Comparison of ENCODE assay signal across 19 cellular contexts in genomic region chr7:42736931-42737330, GRCh38.
DNase-seq lines count a peak whose midpoint lies in the region; ATAC-seq and TF ChIP-seq lines count a peak whose summit lies in the region.
"Had no signal": no experiment of that assay in that cellular context is flagged by ENCODE, and none has a peak within 500 bp of the region (broad histone marks: within the 10 kb centered on the region; RNA-seq: fewer than 3 reads in every experiment).

No MANE protein-coding gene starts in this region.

- no peaks in the 10 kb centered on the region for H3K36me3 ChIP-seq in Caco-2 (ENCODE audit: control insufficient read depth, insufficient read depth, low read length)
- H3K36me3 ChIP-seq: sigmoid colon, thoracic aorta had no signal

- H3K9me3 ChIP-seq in Caco-2 = no peaks in the 10 kb centered on the region
- H3K9me3 ChIP-seq: sigmoid colon, thoracic aorta had no signal

- TF ChIP-seq CTCF in Caco-2 (IDR thresholded peaks at IDR 0.05; ENCODE audit: insufficient read depth in 1 of 2, low read depth in 1 of 2, low read length in 1 of 2, severe bottlenecking in 1 of 2, unreplicated experiment in 1 of 2) = peak in 1 of 2 experiments; percentile 30
- peak; percentile 20 for TF ChIP-seq CTCF in astrocyte of the cerebellum (IDR thresholded peaks at IDR 0.05; ENCODE audit: low read depth, low read length, missing control alignments)

- H3K27me3 Mint-ChIP-seq in Caco-2 (ENCODE audit: insufficient read depth, unreplicated experiment) = peaks cover 7% of the 10 kb centered on the region
- H3K27me3 Mint-ChIP-seq in activated T-cell treated with anti-CD3 and anti-CD28 coated beads, Interleukin-2, amount 50 U/mL, for 4 hours (ENCODE audit: low read depth) = peaks cover under 1% of the 10 kb centered on the region

- intact Hi-C loops in Caco-2 (cut with micrococcal nuclease; ENCODE audit: unreplicated experiment) = no loop called here

- H3K4me1 ChIP-seq in Caco-2 = no peaks in the 10 kb centered on the region
- H3K4me1 ChIP-seq: sigmoid colon had no signal

- no peak overlapping the region for H3K27ac Mint-ChIP-seq in Caco-2 (ENCODE audit: unreplicated experiment)
- H3K27ac Mint-ChIP-seq: activated naive CD4-positive, alpha-beta T cell treated with anti-CD3 and anti-CD28 coated beads for 36 hours had no signal

- no peak overlapping the region for H3K4me3 ChIP-seq in Caco-2 (ENCODE audit: low read depth, low read length)
- H3K4me3 ChIP-seq in astrocyte of the cerebellum (ENCODE audit: low read depth, low read length) = no peak overlapping the region
- H3K4me3 ChIP-seq: sigmoid colon, thoracic aorta had no signal

- POLR2A ChIA-PET in Caco-2 (lab: Charles Lee) = no interaction called here

- no TSS peak for BruUV-seq in Caco-2 (replicated peaks; lab: Mats Ljungman, UMichigan)

- CTCF ChIA-PET in Caco-2 (lab: Charles Lee) = interaction anchor here (0.7 to 0.9 kb wide), 4 partner anchors 18 to 140 kb away, joined by 3 to 5 read pairs (median 4); no protein-coding TSS in a partner anchor

- H3K36me3 Mint-ChIP-seq in Caco-2 (ENCODE audit: insufficient read depth, unreplicated experiment) = no peaks in the 10 kb centered on the region
- H3K36me3 Mint-ChIP-seq in activated T-cell treated with anti-CD3 and anti-CD28 coated beads, Interleukin-2, amount 50 U/mL, for 4 hours (ENCODE audit: insufficient read depth) = no peaks in the 10 kb centered on the region

- ATAC-seq in HG03097 (IDR thresholded peaks at IDR 0.05; ENCODE audit: low FRiP score, unreplicated experiment) = no peak
- ATAC-seq in activated T-cell treated with anti-CD3 and anti-CD28 coated beads, Interleukin-2, amount 50 U/mL, for 4 hours = no peak

- H3K9me3 Mint-ChIP-seq in Caco-2 (ENCODE audit: unreplicated experiment) = peaks cover 10% of the 10 kb centered on the region
- H3K9me3 Mint-ChIP-seq in activated T-cell treated with anti-CD3 and anti-CD28 coated beads, Interleukin-2, amount 50 U/mL, for 4 hours = no peaks in the 10 kb centered on the region
- H3K9me3 Mint-ChIP-seq: activated naive CD4-positive, alpha-beta T cell treated with anti-CD3 and anti-CD28 coated beads for 36 hours had no signal

- no peak overlapping the region for H3K4me3 Mint-ChIP-seq in Caco-2 (ENCODE audit: unreplicated experiment)
- no peak overlapping the region for H3K4me3 Mint-ChIP-seq in activated T-cell treated with anti-CD3 and anti-CD28 coated beads, Interleukin-2, amount 50 U/mL, for 4 hours
- H3K4me3 Mint-ChIP-seq: activated naive CD4-positive, alpha-beta T cell treated with anti-CD3 and anti-CD28 coated beads for 36 hours had no signal

- DNase-seq in Caco-2 (peak; percentile 36 to 48), HT-29 (ENCODE audit: low spot score) (peak; percentile 53), astrocyte of the cerebellum (ENCODE audit: low read depth) (no peak), iPS-NIHi11 (ENCODE audit: low spot score) (peak; percentile 59), NCI-H1436 (lab: John Stamatoyannopoulos, UW) (no peak), COR-L47 (lab: John Stamatoyannopoulos, UW) (no peak)
- no peak for DNase-seq in activated T-cell treated with anti-CD3 and anti-CD28 coated beads, Interleukin-2, amount 50 U/mL, for 4 hours
- DNase-seq: activated CD8-positive, alpha-beta memory T cell treated with anti-CD3 and anti-CD28 coated beads, Interleukin-2, amount 50 U/mL, for 4 hours; activated naive CD4-positive, alpha-beta T cell treated with anti-CD3 and anti-CD28 coated beads for 36 hours; DMS79; effector memory CD4-positive, alpha-beta T cell; NCI-H1105 treated with DMSO at 0.1 percent for 48 hours; NCI-H510A treated with DMSO at 0.1 percent for 48 hours; OCI-M1; sigmoid colon; stimulated activated CD8-positive, alpha-beta memory T cell treated with anti-CD3 and anti-CD28 coated beads, Interleukin-4, amount 100 ng/mL, for 48 hours; T-helper 1 cell had no signal

- in situ Hi-C loops in astrocyte of the cerebellum (cut with HindIII; ENCODE audit: low sequenced_read_pairs) = no loop called here

- no peaks in the 10 kb centered on the region for H3K27me3 ChIP-seq in Caco-2 (replicated peaks; ENCODE audit: control insufficient read depth, insufficient read depth, low read length)
- H3K27me3 ChIP-seq: sigmoid colon had no signal

- H3K4me1 Mint-ChIP-seq in Caco-2 (ENCODE audit: low read depth, unreplicated experiment) = no peaks in the 10 kb centered on the region
- H3K4me1 Mint-ChIP-seq in activated T-cell treated with anti-CD3 and anti-CD28 coated beads, Interleukin-2, amount 50 U/mL, for 4 hours (ENCODE audit: low read depth) = no peaks in the 10 kb centered on the region

Comparison
In these comparisons a context has a peak if more than half of its experiments do, and no peak if none do; other contexts are left out.
1. DNase-seq: peak in Caco-2 (2 of 2), HT-29 (single experiment) and iPS-NIHi11 (single experiment); none in astrocyte of the cerebellum (single experiment), NCI-H1436 (single experiment), activated T-cell treated with anti-CD3 and anti-CD28 coated beads, Interleukin-2, amount 50 U/mL, for 4 hours (single experiment) and COR-L47 (single experiment).